ENCODE assay signal across 1 cellular context in the genomic region with DNA sequence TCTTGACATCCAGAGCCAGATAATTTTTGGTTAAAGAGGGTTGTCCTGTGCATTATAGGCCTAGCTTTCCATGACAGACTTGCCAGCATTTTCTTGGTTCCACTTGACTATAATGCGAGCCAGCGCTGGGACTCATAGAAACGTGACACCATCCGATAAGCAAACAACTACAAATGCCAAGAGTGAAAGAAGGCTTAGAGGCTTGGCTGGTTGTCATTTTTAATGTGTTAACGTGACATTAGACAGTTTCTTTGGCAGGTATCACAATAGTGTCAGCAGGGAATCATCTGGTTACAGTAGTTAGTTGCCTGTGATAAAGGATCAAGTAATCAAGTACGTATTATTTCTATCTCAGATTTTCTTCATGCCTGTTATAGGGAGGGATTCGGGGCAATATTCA.
TF ChIP-seq lines count a peak whose summit lies in the region.

No MANE protein-coding gene starts in this region.

TF ChIP-seq in HEK293, 187 proteins besides CTCF, POLR2A, EP300 and RAD21 (continued from another document):
- TF ChIP-seq, protein P1, sequence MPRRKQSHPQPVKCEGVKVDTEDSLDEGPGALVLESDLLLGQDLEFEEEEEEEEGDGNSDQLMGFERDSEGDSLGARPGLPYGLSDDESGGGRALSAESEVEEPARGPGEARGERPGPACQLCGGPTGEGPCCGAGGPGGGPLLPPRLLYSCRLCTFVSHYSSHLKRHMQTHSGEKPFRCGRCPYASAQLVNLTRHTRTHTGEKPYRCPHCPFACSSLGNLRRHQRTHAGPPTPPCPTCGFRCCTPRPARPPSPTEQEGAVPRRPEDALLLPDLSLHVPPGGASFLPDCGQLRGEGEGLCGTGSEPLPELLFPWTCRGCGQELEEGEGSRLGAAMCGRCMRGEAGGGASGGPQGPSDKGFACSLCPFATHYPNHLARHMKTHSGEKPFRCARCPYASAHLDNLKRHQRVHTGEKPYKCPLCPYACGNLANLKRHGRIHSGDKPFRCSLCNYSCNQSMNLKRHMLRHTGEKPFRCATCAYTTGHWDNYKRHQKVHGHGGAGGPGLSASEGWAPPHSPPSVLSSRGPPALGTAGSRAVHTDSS (tag by site-specific recombination; IDR thresholded peaks at IDR 0.05): no peak
- no peak for TF ChIP-seq KLF9 (tag by site-specific recombination; IDR thresholded peaks at IDR 0.05; ENCODE audit: low read depth)
- TF ChIP-seq GFI1B (tag by site-specific recombination; IDR thresholded peaks at IDR 0.05): 0 out of 2 replicates have a peak, but pooled peaks have one; percentile 52
- no peak for TF ChIP-seq ZNF585B (tag by site-specific recombination; IDR thresholded peaks at IDR 0.05)
- TF ChIP-seq, protein P2, sequence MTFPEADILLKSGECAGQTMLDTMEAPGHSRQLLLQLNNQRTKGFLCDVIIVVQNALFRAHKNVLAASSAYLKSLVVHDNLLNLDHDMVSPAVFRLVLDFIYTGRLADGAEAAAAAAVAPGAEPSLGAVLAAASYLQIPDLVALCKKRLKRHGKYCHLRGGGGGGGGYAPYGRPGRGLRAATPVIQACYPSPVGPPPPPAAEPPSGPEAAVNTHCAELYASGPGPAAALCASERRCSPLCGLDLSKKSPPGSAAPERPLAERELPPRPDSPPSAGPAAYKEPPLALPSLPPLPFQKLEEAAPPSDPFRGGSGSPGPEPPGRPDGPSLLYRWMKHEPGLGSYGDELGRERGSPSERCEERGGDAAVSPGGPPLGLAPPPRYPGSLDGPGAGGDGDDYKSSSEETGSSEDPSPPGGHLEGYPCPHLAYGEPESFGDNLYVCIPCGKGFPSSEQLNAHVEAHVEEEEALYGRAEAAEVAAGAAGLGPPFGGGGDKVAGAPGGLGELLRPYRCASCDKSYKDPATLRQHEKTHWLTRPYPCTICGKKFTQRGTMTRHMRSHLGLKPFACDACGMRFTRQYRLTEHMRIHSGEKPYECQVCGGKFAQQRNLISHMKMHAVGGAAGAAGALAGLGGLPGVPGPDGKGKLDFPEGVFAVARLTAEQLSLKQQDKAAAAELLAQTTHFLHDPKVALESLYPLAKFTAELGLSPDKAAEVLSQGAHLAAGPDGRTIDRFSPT (tag by site-specific recombination; IDR thresholded peaks at IDR 0.05): no peak
- TF ChIP-seq ZNF48 (tag by site-specific recombination; IDR thresholded peaks at IDR 0.05): no peak
- TF ChIP-seq, protein P3, sequence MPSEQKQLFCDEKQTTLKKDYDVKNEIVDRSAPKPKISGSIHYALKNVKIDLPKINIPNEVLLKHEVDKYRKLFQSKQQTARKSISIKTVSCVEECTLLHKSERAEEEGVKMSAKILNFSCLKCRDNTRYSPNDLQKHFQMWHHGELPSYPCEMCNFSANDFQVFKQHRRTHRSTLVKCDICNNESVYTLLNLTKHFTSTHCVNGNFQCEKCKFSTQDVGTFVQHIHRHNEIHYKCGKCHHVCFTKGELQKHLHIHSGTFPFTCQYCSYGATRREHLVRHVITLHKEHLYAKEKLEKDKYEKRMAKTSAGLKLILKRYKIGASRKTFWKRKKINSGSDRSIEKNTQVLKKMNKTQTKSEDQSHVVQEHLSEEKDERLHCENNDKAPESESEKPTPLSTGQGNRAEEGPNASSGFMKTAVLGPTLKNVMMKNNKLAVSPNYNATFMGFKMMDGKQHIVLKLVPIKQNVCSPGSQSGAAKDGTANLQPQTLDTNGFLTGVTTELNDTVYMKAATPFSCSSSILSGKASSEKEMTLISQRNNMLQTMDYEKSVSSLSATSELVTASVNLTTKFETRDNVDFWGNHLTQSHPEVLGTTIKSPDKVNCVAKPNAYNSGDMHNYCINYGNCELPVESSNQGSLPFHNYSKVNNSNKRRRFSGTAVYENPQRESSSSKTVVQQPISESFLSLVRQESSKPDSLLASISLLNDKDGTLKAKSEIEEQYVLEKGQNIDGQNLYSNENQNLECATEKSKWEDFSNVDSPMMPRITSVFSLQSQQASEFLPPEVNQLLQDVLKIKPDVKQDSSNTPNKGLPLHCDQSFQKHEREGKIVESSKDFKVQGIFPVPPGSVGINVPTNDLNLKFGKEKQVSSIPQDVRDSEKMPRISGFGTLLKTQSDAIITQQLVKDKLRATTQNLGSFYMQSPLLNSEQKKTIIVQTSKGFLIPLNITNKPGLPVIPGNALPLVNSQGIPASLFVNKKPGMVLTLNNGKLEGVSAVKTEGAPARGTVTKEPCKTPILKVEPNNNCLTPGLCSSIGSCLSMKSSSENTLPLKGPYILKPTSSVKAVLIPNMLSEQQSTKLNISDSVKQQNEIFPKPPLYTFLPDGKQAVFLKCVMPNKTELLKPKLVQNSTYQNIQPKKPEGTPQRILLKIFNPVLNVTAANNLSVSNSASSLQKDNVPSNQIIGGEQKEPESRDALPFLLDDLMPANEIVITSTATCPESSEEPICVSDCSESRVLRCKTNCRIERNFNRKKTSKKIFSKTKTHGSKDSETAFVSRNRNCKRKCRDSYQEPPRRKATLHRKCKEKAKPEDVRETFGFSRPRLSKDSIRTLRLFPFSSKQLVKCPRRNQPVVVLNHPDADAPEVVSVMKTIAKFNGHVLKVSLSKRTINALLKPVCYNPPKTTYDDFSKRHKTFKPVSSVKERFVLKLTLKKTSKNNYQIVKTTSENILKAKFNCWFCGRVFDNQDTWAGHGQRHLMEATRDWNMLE (tag by site-specific recombination; conservative IDR thresholded peaks at IDR 0.05; ENCODE audit: low read depth): no peak
- no peak for TF ChIP-seq YY2 (tag by site-specific recombination; IDR thresholded peaks at IDR 0.05)
- no peak for TF ChIP-seq ZNF560 (tag by site-specific recombination; IDR thresholded peaks at IDR 0.05; ENCODE audit: borderline replicate concordance)
- TF ChIP-seq, protein P4, sequence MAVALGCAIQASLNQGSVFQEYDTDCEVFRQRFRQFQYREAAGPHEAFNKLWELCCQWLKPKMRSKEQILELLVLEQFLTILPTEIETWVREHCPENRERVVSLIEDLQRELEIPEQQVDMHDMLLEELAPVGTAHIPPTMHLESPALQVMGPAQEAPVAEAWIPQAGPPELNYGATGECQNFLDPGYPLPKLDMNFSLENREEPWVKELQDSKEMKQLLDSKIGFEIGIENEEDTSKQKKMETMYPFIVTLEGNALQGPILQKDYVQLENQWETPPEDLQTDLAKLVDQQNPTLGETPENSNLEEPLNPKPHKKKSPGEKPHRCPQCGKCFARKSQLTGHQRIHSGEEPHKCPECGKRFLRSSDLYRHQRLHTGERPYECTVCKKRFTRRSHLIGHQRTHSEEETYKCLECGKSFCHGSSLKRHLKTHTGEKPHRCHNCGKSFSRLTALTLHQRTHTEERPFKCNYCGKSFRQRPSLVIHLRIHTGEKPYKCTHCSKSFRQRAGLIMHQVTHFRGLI (tag by site-specific recombination; IDR thresholded peaks at IDR 0.05): no peak; the same call in 1 of the 2 replicates
- TF ChIP-seq ZNF837 (tag by site-specific recombination; IDR thresholded peaks at IDR 0.05): no peak
- TF ChIP-seq TCF7L2 (IDR thresholded peaks at IDR 0.05; ENCODE audit: borderline replicate concordance, low read depth, low read length): no peak
- TF ChIP-seq, protein P5, sequence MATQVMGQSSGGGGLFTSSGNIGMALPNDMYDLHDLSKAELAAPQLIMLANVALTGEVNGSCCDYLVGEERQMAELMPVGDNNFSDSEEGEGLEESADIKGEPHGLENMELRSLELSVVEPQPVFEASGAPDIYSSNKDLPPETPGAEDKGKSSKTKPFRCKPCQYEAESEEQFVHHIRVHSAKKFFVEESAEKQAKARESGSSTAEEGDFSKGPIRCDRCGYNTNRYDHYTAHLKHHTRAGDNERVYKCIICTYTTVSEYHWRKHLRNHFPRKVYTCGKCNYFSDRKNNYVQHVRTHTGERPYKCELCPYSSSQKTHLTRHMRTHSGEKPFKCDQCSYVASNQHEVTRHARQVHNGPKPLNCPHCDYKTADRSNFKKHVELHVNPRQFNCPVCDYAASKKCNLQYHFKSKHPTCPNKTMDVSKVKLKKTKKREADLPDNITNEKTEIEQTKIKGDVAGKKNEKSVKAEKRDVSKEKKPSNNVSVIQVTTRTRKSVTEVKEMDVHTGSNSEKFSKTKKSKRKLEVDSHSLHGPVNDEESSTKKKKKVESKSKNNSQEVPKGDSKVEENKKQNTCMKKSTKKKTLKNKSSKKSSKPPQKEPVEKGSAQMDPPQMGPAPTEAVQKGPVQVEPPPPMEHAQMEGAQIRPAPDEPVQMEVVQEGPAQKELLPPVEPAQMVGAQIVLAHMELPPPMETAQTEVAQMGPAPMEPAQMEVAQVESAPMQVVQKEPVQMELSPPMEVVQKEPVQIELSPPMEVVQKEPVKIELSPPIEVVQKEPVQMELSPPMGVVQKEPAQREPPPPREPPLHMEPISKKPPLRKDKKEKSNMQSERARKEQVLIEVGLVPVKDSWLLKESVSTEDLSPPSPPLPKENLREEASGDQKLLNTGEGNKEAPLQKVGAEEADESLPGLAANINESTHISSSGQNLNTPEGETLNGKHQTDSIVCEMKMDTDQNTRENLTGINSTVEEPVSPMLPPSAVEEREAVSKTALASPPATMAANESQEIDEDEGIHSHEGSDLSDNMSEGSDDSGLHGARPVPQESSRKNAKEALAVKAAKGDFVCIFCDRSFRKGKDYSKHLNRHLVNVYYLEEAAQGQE (tag by site-specific recombination; IDR thresholded peaks at IDR 0.05): no peak
- TF ChIP-seq ZNF76 (tag by site-specific recombination; IDR thresholded peaks at IDR 0.05; ENCODE audit: borderline replicate concordance, low read depth): no peak
- TF ChIP-seq ZNF510 (tag by site-specific recombination; IDR thresholded peaks at IDR 0.05; ENCODE audit: insufficient replicate concordance): no peak
- TF ChIP-seq BCL11B (tag by site-specific recombination; IDR thresholded peaks at IDR 0.05; ENCODE audit: low read depth): no peak
- TF ChIP-seq ZNF16 (tag by site-specific recombination; IDR thresholded peaks at IDR 0.05; ENCODE audit: low read depth): no peak
- peak; percentile 84; the same call in 1 of the 2 replicates for TF ChIP-seq OVOL3 (tag by site-specific recombination; IDR thresholded peaks at IDR 0.05)
- TF ChIP-seq ZNF140 (tag by site-specific recombination; IDR thresholded peaks at IDR 0.05): no peak
- TF ChIP-seq ZNF24 (tag by site-specific recombination; IDR thresholded peaks at IDR 0.05): no peak; the same call in 1 of the 2 replicates
- TF ChIP-seq ZNF239 (tag by site-specific recombination; IDR thresholded peaks at IDR 0.05): no peak
- no peak for TF ChIP-seq SETDB1 (IDR thresholded peaks at IDR 0.05; ENCODE audit: insufficient read length, low read length)
- TF ChIP-seq HOXD13 (CRISPR knock-in tag; IDR thresholded peaks at IDR 0.05; ENCODE audit: borderline replicate concordance): no peak
- TF ChIP-seq, protein P6, sequence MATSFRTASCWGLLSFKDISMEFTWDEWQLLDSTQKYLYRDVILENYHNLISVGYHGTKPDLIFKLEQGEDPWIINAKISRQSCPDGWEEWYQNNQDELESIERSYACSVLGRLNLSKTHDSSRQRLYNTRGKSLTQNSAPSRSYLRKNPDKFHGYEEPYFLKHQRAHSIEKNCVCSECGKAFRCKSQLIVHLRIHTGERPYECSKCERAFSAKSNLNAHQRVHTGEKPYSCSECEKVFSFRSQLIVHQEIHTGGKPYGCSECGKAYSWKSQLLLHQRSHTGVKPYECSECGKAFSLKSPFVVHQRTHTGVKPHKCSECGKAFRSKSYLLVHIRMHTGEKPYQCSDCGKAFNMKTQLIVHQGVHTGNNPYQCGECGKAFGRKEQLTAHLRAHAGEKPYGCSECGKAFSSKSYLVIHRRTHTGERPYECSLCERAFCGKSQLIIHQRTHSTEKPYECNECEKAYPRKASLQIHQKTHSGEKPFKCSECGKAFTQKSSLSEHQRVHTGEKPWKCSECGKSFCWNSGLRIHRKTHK (tag by site-specific recombination; IDR thresholded peaks at IDR 0.05): no peak
- TF ChIP-seq YY1 (tag by site-specific recombination; IDR thresholded peaks at IDR 0.05): no peak
- no peak for TF ChIP-seq ZNF423 (tag by site-specific recombination; IDR thresholded peaks at IDR 0.05)
- TF ChIP-seq ZNF157 (tag by site-specific recombination; IDR thresholded peaks at IDR 0.05): no peak
- TF ChIP-seq, protein P7, sequence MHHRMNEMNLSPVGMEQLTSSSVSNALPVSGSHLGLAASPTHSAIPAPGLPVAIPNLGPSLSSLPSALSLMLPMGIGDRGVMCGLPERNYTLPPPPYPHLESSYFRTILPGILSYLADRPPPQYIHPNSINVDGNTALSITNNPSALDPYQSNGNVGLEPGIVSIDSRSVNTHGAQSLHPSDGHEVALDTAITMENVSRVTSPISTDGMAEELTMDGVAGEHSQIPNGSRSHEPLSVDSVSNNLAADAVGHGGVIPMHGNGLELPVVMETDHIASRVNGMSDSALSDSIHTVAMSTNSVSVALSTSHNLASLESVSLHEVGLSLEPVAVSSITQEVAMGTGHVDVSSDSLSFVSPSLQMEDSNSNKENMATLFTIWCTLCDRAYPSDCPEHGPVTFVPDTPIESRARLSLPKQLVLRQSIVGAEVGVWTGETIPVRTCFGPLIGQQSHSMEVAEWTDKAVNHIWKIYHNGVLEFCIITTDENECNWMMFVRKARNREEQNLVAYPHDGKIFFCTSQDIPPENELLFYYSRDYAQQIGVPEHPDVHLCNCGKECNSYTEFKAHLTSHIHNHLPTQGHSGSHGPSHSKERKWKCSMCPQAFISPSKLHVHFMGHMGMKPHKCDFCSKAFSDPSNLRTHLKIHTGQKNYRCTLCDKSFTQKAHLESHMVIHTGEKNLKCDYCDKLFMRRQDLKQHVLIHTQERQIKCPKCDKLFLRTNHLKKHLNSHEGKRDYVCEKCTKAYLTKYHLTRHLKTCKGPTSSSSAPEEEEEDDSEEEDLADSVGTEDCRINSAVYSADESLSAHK (tag by site-specific recombination; IDR thresholded peaks at IDR 0.05): peak; percentile 86
- TF ChIP-seq ZNF544 (tag by site-specific recombination; IDR thresholded peaks at IDR 0.05): no peak
- TF ChIP-seq ZFP3 (tag by site-specific recombination; IDR thresholded peaks at IDR 0.05; ENCODE audit: low read depth): no peak
- no peak for TF ChIP-seq ZFP41 (tag by site-specific recombination; IDR thresholded peaks at IDR 0.05; ENCODE audit: borderline replicate concordance)
- TF ChIP-seq ZNF169 (tag by site-specific recombination; IDR thresholded peaks at IDR 0.05): no peak
- no peak for TF ChIP-seq ZNF624 (tag by site-specific recombination; IDR thresholded peaks at IDR 0.05)
- no peak for TF ChIP-seq ZNF792 (tag by site-specific recombination; IDR thresholded peaks at IDR 0.05)
- no peak for TF ChIP-seq GLIS1 (tag by site-specific recombination; IDR thresholded peaks at IDR 0.05)
- peak; percentile 75 for TF ChIP-seq IKZF3 (tag by site-specific recombination; IDR thresholded peaks at IDR 0.05)
- no peak for TF ChIP-seq ZNF791 (tag by site-specific recombination; IDR thresholded peaks at IDR 0.05)
